In the genomic region with DNA sequence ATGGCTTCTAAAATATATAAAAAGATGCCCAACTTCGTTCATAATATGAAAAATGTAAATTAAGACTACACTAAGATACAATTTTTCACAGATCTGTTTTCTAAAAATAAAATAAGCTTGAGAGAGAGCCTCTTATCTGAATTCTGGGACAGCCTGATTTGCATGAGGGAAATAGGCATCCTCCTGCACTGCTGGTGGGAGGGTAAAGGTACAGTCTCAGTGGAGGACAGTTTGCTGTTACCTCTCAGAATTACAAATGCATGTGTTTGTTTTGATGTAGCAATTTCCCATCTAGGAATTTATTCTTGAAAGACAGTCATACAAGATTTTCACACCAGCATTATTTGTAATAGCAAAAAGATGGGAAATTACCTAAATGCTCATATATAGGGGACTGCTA, we compare ENCODE assay signal across 10 cellular contexts.
DNase-seq lines count a peak whose midpoint lies in the region; ATAC-seq, FAIRE-seq and TF ChIP-seq lines count a peak whose summit lies in the region.
"Had no signal": no experiment of that assay in that cellular context is flagged by ENCODE, and none has a peak within 500 bp of the region (broad histone marks: within the 10 kb centered on the region; RNA-seq: fewer than 3 reads in every experiment).

No MANE protein-coding gene starts in this region.

- no peak overlapping the region for H2AFZ ChIP-seq in PC-9
- no peak overlapping the region for H2AFZ ChIP-seq in endothelial cell of umbilical vein (ENCODE audit: low read depth, low read length)
- no peak overlapping the region for H2AFZ ChIP-seq in osteoblast (ENCODE audit: low read length)

- BruUV-seq in Calu3 (replicated peaks; lab: Mats Ljungman, UMichigan) (no TSS peak), PC-9 (replicated peaks; lab: Mats Ljungman, UMichigan) (no TSS peak), endothelial cell of umbilical vein (replicated peaks; lab: Mats Ljungman, UMichigan) (no TSS peak)

- peak overlapping the region; percentile 64 for H3K4me3 Mint-ChIP-seq in Calu3 (ENCODE audit: low read depth, unreplicated experiment)

- H3K9me3 Mint-ChIP-seq in Calu3 (ENCODE audit: low read depth, unreplicated experiment) = no peaks in the 10 kb centered on the region

- TF ChIP-seq POLR2A in endothelial cell of umbilical vein (IDR thresholded peaks at IDR 0.05; ENCODE audit: low read depth, low read length) = no peak

- CTCF ChIA-PET in Calu3 (lab: Charles Lee) = no interaction called here
- CTCF ChIA-PET in PC-9 (lab: Charles Lee) = no interaction called here
- CTCF ChIA-PET in endothelial cell of umbilical vein (lab: Charles Lee) = interaction anchor here (0.7 to 2.6 kb wide), 3 partner anchors 15 to 76 kb away, joined by 3 to 10 read pairs (median 3); partner anchors contain the start of gene ZSWIM6

- H3K36me3 ChIP-seq in PC-9 (ENCODE audit: low read depth) (no peaks in the 10 kb centered on the region; the same call in 1 of the 2 replicates), endothelial cell of umbilical vein (ENCODE audit: control insufficient read depth in 2 of 2, extremely low read depth in 1 of 2, insufficient read depth in 2 of 2, low read length in 2 of 2) (no peaks in the 10 kb centered on the region), osteoblast (ENCODE audit: insufficient read depth, low read length) (no peaks in the 10 kb centered on the region)

- POLR2A ChIA-PET in PC-9 (lab: Charles Lee; ENCODE audit: unreplicated experiment) = no interaction called here
- POLR2A ChIA-PET in endothelial cell of umbilical vein (lab: Charles Lee) = no interaction called here

- no peaks in the 10 kb centered on the region for H3K9me2 ChIP-seq in PC-9 (ENCODE audit: insufficient read depth)

- ATAC-seq in GM19023 (IDR thresholded peaks at IDR 0.05; ENCODE audit: unreplicated experiment) = no peak

- H3K27me3 ChIP-seq in PC-9 (ENCODE audit: insufficient read depth, low read depth) (no peaks in the 10 kb centered on the region), endothelial cell of umbilical vein (ENCODE audit: control insufficient read depth in 2 of 2, insufficient read depth in 2 of 2, low read length in 2 of 2) (no peaks in the 10 kb centered on the region), osteoblast (ENCODE audit: insufficient read depth, low read length) (no peaks in the 10 kb centered on the region)

- FAIRE-seq in endothelial cell of umbilical vein (lab: Jason Lieb, UNC) = no peak

- peaks cover 16% of the 10 kb centered on the region for H3K36me3 Mint-ChIP-seq in Calu3 (ENCODE audit: insufficient read depth, unreplicated experiment)

- TF ChIP-seq CTCF in Calu3 (IDR thresholded peaks at IDR 0.05; ENCODE audit: unreplicated experiment) (no peak), PC-9 (conservative IDR thresholded peaks at IDR 0.05) (no peak), endothelial cell of umbilical vein (IDR thresholded peaks at IDR 0.05; ENCODE audit: extremely low read depth in 1 of 2, insufficient read depth in 1 of 2, low read depth in 1 of 2, low read length in 2 of 2) (no peak), osteoblast (IDR thresholded peaks at IDR 0.05; ENCODE audit: extremely low read depth, low read depth, low read length) (no peak)

- H3K4me1 ChIP-seq in PC-9 (replicated peaks; ENCODE audit: insufficient read depth) (peaks cover 27% of the 10 kb centered on the region), endothelial cell of umbilical vein (ENCODE audit: control insufficient read depth, extremely low read depth, insufficient read depth, low read length) (peaks cover 28% of the 10 kb centered on the region), osteoblast (ENCODE audit: insufficient read depth, low read length) (peaks cover 20% of the 10 kb centered on the region)

- no peaks in the 10 kb centered on the region for H3K9me3 ChIP-seq in PC-9 (ENCODE audit: insufficient read depth, low read depth)
- no peaks in the 10 kb centered on the region for H3K9me3 ChIP-seq in endothelial cell of umbilical vein (replicated peaks; ENCODE audit: control insufficient read depth, insufficient read depth, low read length)
- H3K9me3 ChIP-seq in osteoblast (ENCODE audit: low read depth, low read length) = no peaks in the 10 kb centered on the region

- no peak overlapping the region for H3K4me2 ChIP-seq in PC-9
- no peak overlapping the region for H3K4me2 ChIP-seq in endothelial cell of umbilical vein (ENCODE audit: insufficient read depth, low read length)
- H3K4me2 ChIP-seq in osteoblast (ENCODE audit: insufficient read depth, low read length) = no peak overlapping the region

- H4K20me1 ChIP-seq in PC-9 (ENCODE audit: insufficient read depth) (0 out of 2 replicates have a peak, but pooled peaks cover 2% of the 10 kb centered on the region), endothelial cell of umbilical vein (replicated peaks; ENCODE audit: control insufficient read depth, extremely low read depth, insufficient read depth, low read length) (peaks cover 11% of the 10 kb centered on the region), osteoblast (ENCODE audit: insufficient read depth, low read length) (peaks cover 4% of the 10 kb centered on the region)

- H3K79me2 ChIP-seq in PC-9 (ENCODE audit: low read depth) (peaks cover 63% of the 10 kb centered on the region), endothelial cell of umbilical vein (ENCODE audit: control insufficient read depth, insufficient read depth, low read length) (peaks cover 78% of the 10 kb centered on the region), osteoblast (ENCODE audit: insufficient read depth, low read length) (peaks cover 86% of the 10 kb centered on the region)

- dilution Hi-C loops in endothelial cell of umbilical vein (cut with MboI; ENCODE audit: extremely low pct_ligation_motif_present, low sequenced_read_pairs) = no loop called here

- H3K4me3 ChIP-seq in PC-9 (no peak overlapping the region), endothelial cell of umbilical vein (replicated peaks in 1 of 3; ENCODE audit: insufficient read depth in 1 of 3, low read depth in 1 of 3, low read length in 3 of 3) (no peak overlapping the region), osteoblast (ENCODE audit: insufficient read depth, low read length) (no peak overlapping the region)

- H3K27ac Mint-ChIP-seq in Calu3 (ENCODE audit: unreplicated experiment) = peak overlapping the region; percentile 65

- peaks cover 22% of the 10 kb centered on the region for H3K4me1 Mint-ChIP-seq in Calu3 (ENCODE audit: low read depth, unreplicated experiment)

- no peaks in the 10 kb centered on the region for H3K27me3 Mint-ChIP-seq in Calu3 (ENCODE audit: unreplicated experiment)

- intact Hi-C loops in Calu3 (cut with micrococcal nuclease; ENCODE audit: unreplicated experiment) (loop anchor here (10.0 kb wide), 1 partner anchor 353 kb away; no protein-coding TSS in a partner anchor), PC-9 (cut with micrococcal nuclease; ENCODE audit: unreplicated experiment) (loop anchor here (1.0 to 5.0 kb wide), 7 partner anchors 43 to 357 kb away; partner anchors contain the start of gene SMIM15), endothelial cell of umbilical vein (cut with micrococcal nuclease) (loop anchor here (1.0 to 5.0 kb wide), 5 partner anchors 43 to 251 kb away; partner anchors contain the start of genes SMIM15 and ZSWIM6)

- no peak overlapping the region for H3K9ac ChIP-seq in endothelial cell of umbilical vein (replicated peaks; ENCODE audit: extremely low read depth, insufficient read depth, low read length)

- peaks cover 29% of the 10 kb centered on the region for H3F3A ChIP-seq in PC-9 (ENCODE audit: insufficient read depth, low read depth)

- no peaks in the 10 kb centered on the region for H3K9me1 ChIP-seq in endothelial cell of umbilical vein (replicated peaks; ENCODE audit: control insufficient read depth, extremely low read depth, insufficient read depth, low read length)

- DNase-seq in Calu3 = no peak
- no peak for DNase-seq in PC-9
- no peak for DNase-seq in endothelial cell of umbilical vein (ENCODE audit: low read depth, low spot score)
- DNase-seq in osteoblast (ENCODE audit: insufficient read length, low spot score, missing footprints) = no peak
- DNase-seq in NCI-H82 treated with DMSO at 0.1 percent for 48 hours (lab: John Stamatoyannopoulos, UW; ENCODE audit: unreplicated experiment) = no peak
- DNase-seq in HCEC 1CT = no peak
- DNase-seq in DMS79 (lab: John Stamatoyannopoulos, UW) = no peak
- DNase-seq: activated effector memory CD4-positive, alpha-beta T cell treated with Interleukin-2 at 50 U/mL for 16 hours; Karpas-422 had no signal

- peak overlapping the region; percentile 25; the same call in 1 of the 2 replicates for H3K27ac ChIP-seq in PC-9
- H3K27ac ChIP-seq in endothelial cell of umbilical vein (ENCODE audit: insufficient read depth, low read depth, low read length) = peak overlapping the region; percentile 39
- H3K27ac ChIP-seq in osteoblast (ENCODE audit: low read depth, low read length) = peak overlapping the region; percentile 75

TF ChIP-seq in endothelial cell of umbilical vein, 7 proteins besides CTCF, POLR2A, EP300 and RAD21:
- TF ChIP-seq MYC (IDR thresholded peaks at IDR 0.05; ENCODE audit: low read depth, low read length) (no peak), GATA2 (IDR thresholded peaks at IDR 0.05; ENCODE audit: insufficient read depth, insufficient read length, low read depth, low read length) (no peak), JUN (IDR thresholded peaks at IDR 0.05; ENCODE audit: borderline replicate concordance, insufficient read depth, insufficient read length, low read depth) (no peak), FOS (IDR thresholded peaks at IDR 0.05; ENCODE audit: borderline replicate concordance, insufficient read depth, low read length) (no peak), POLR2AphosphoS5 (IDR thresholded peaks at IDR 0.05; ENCODE audit: insufficient read depth, low read depth, low read length) (no peak), EZH2 (IDR thresholded peaks at IDR 0.05; ENCODE audit: borderline replicate concordance, low read depth, low read length, severe bottlenecking) (no peak)
- TF ChIP-seq, protein P1, sequence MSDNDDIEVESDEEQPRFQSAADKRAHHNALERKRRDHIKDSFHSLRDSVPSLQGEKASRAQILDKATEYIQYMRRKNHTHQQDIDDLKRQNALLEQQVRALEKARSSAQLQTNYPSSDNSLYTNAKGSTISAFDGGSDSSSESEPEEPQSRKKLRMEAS (IDR thresholded peaks at IDR 0.05; ENCODE audit: insufficient read depth, insufficient read length) = no peak

Comparison
In these comparisons a context has a peak if more than half of its experiments do, and no peak if none do; other contexts are left out.
1. H3K27ac ChIP-seq: peak in every context shown above with its lines; median percentile 75 in osteoblast; 39 in endothelial cell of umbilical vein; 25 in PC-9.